Comparison of ENCODE assay signal across 13 cellular contexts in genomic region chr5:71891856-71892255, GRCh38.
DNase-seq lines count a peak whose midpoint lies in the region; ATAC-seq, FAIRE-seq and TF ChIP-seq lines count a peak whose summit lies in the region.
"Had no signal": no experiment of that assay in that cellular context is flagged by ENCODE, and none has a peak within 500 bp of the region (broad histone marks: within the 10 kb centered on the region; RNA-seq: fewer than 3 reads in every experiment).

No MANE protein-coding gene starts in this region.

- no peak for FAIRE-seq in H54 (lab: Jason Lieb, UNC)
- FAIRE-seq: colon had no signal

- no peaks in the 10 kb centered on the region for H4K20me1 ChIP-seq in hepatocyte (ENCODE audit: insufficient read depth, poor library complexity, severe bottlenecking)

- H3K27me3 ChIP-seq in brain microvascular endothelial cell (replicated peaks) (no peaks in the 10 kb centered on the region), hepatocyte (no peaks in the 10 kb centered on the region)

- H3K79me2 ChIP-seq in hepatocyte, result no peaks in the 10 kb centered on the region

- H3K27ac ChIP-seq in brain microvascular endothelial cell (no peak overlapping the region), hepatocyte (peak overlapping the region; percentile 71)
- H3K27ac ChIP-seq: VCaP had no signal

- H3K36me3 ChIP-seq in brain microvascular endothelial cell (replicated peaks) (no peaks in the 10 kb centered on the region), hepatocyte (replicated peaks; ENCODE audit: insufficient read depth, low read depth) (no peaks in the 10 kb centered on the region)

- H3K4me1 ChIP-seq in hepatocyte (ENCODE audit: insufficient read depth), result peaks cover 10% of the 10 kb centered on the region

- ATAC-seq in GM18870 (IDR thresholded peaks at IDR 0.05; ENCODE audit: unreplicated experiment), result no peak
- no peak for ATAC-seq in HG03135 (IDR thresholded peaks at IDR 0.05; ENCODE audit: unreplicated experiment)
- ATAC-seq: stimulated activated naive B cell treated with anti-CD40 and anti-IgM and Interleukin-4, amounts not matched to agents 10 μg/mL and 1 μg/mL and 100 μg/mL, for 72 hours had no signal

- no peak for TF ChIP-seq POLR2A in H54 (IDR thresholded peaks at IDR 0.05; ENCODE audit: low read depth, low read length)

- no peak for TF ChIP-seq CTCF in brain microvascular endothelial cell (IDR thresholded peaks at IDR 0.05; ENCODE audit: low read depth, low read length, missing control alignments)
- TF ChIP-seq CTCF in hepatocyte (IDR thresholded peaks at IDR 0.05; ENCODE audit: poor library complexity), result no peak

- H2AFZ ChIP-seq in hepatocyte, result no peak overlapping the region

- no peak overlapping the region for H3K4me2 ChIP-seq in hepatocyte

- H3K9me3 ChIP-seq in hepatocyte (ENCODE audit: low read depth), result no peaks in the 10 kb centered on the region

- H3K4me3 ChIP-seq in brain microvascular endothelial cell (ENCODE audit: low read depth, low read length) (no peak overlapping the region), hepatocyte (no peak overlapping the region)

- H3K9me2 ChIP-seq in hepatocyte (replicated peaks; ENCODE audit: insufficient read depth), result no peaks in the 10 kb centered on the region

- 37% methylated on average over 4 of the region's 4 CpGs for WGBS in hepatocyte (ENCODE audit: low lambda C conversion rate, missing lambda C conversion rate)

- peak; percentile 6 for DNase-seq in H54 (ENCODE audit: insufficient read length, low spot score)
- DNase-seq in brain microvascular endothelial cell, result peak; percentile 38
- DNase-seq in hepatocyte (ENCODE audit: low spot score), result peak; percentile 64
- peak; percentile 53 for DNase-seq in renal cortical epithelial cell (ENCODE audit: low read depth)
- DNase-seq in DMS153 treated with DMSO at 0.1 percent for 48 hours (lab: John Stamatoyannopoulos, UW; ENCODE audit: unreplicated experiment), result no peak
- DNase-seq in C1 segment of cervical spinal cord (lab: John Stamatoyannopoulos, UW), result no peak
- DNase-seq: CD8-positive, alpha-beta memory T cell; NCI-H146; stimulated activated naive B cell treated with anti-CD40 and anti-IgM and Interleukin-4, amounts not matched to agents 10 μg/mL and 1 μg/mL and 100 μg/mL, for 72 hours had no signal

- in situ Hi-C loops in brain microvascular endothelial cell (cut with HindIII; ENCODE audit: low pct_ligation_motif_present, low sequenced_read_pairs), result no loop called here

Comparison
In these comparisons a context has a peak if more than half of its experiments do, and no peak if none do; other contexts are left out.
1. DNase-seq: peak in H54 (single experiment), brain microvascular endothelial cell (single experiment), hepatocyte (single experiment) and renal cortical epithelial cell (single experiment); none in DMS153 treated with DMSO at 0.1 percent for 48 hours (single experiment) and C1 segment of cervical spinal cord (0 of 14).